ENCODE assay signal across 3 cellular contexts in genomic region chr9:95346021-95346420, GRCh38.
"Had no signal": no experiment of that assay in that cellular context is flagged by ENCODE, and none has a peak within 500 bp of the region (broad histone marks: within the 10 kb centered on the region; RNA-seq: fewer than 3 reads in every experiment).

No MANE protein-coding gene starts in this region.

- ATAC-seq: GM12878 had no signal

- H3K4me3 ChIP-seq: GM12878 had no signal

- DNase-seq: GDM1, GF-D8 had no signal
